In genomic region chr11:46594383-46594718, GRCh38 we compare ENCODE assay signal across 8 cellular contexts. TPM values are rescaled to one million over a fixed set of nuclear protein-coding genes. Genes with fewer than 3 reads are reported as not detected.
DNase-seq lines count a peak whose midpoint lies in the region; ATAC-seq and TF ChIP-seq lines count a peak whose summit lies in the region.

No MANE protein-coding gene starts in this region.

- H3K27ac ChIP-seq in heart left ventricle (peak overlapping the region; percentile 70 to 88 (median 82)), mesodermal cell (ENCODE audit: low read depth, low read length, severe bottlenecking) (peak overlapping the region; percentile 76), upper lobe of right lung (peak overlapping the region; percentile 85)

- H3K36me3 Mint-ChIP-seq in brain, result peaks cover 5% of the 10 kb centered on the region

- peaks cover 7% of the 10 kb centered on the region for H3K27me3 Mint-ChIP-seq in brain

- H3K4me3 ChIP-seq in heart left ventricle (peak overlapping the region; percentile 66 to 99 (median 91)), mesodermal cell (ENCODE audit: extremely low read depth, insufficient read depth, low read length, poor library complexity, severe bottlenecking) (peak overlapping the region; percentile 85), upper lobe of right lung (peak overlapping the region; percentile 97)

- TF ChIP-seq POLR2A in heart left ventricle (IDR thresholded peaks at IDR 0.05), result no peak

- DNase-seq in heart left ventricle (no peak), Right ventricle myocardium superior (no peak), upper lobe of right lung (no peak), GM19238 (ENCODE audit: insufficient read length, low spot score) (no peak), HK-2 (ENCODE audit: unreplicated experiment) (no peak)

- H3K4me3 Mint-ChIP-seq in brain, result peak overlapping the region; percentile 96 to 99 (median 99)

- ATAC-seq in heart left ventricle (no peak), Right ventricle myocardium superior (ENCODE audit: poor library complexity) (no peak), upper lobe of right lung (no peak), GM21528 (IDR thresholded peaks at IDR 0.05; ENCODE audit: low FRiP score, unreplicated experiment) (no peak)

- peak overlapping the region; percentile 97 to 99 (median 98) for H3K27ac Mint-ChIP-seq in brain

- WGBS in heart left ventricle, 4 donors, result 35 to 41% (median 41%) methylated on average over 3 of the region's 3 CpGs
- 63 to 78% methylated on average over 2 of the region's 3 CpGs for WGBS in mesodermal cell (ENCODE audit: insufficient coverage in 2 of 2), 2 experiments

- no peaks in the 10 kb centered on the region for H3K9me3 Mint-ChIP-seq in brain

- H3K4me1 ChIP-seq in heart left ventricle (peaks cover 0 to 46% (median 29%) of the 10 kb centered on the region in 12 donors), mesodermal cell (ENCODE audit: control insufficient read depth, insufficient read depth, low read length, poor library complexity, severe bottlenecking) (peaks cover 13% of the 10 kb centered on the region), upper lobe of right lung (peaks cover 33% of the 10 kb centered on the region)

- H3K27me3 ChIP-seq in heart left ventricle (no peaks in the 10 kb centered on the region), upper lobe of right lung (no peaks in the 10 kb centered on the region)

- intact Hi-C loops in heart left ventricle (cut with DNase I), result loop anchor here in 1 of 10 donors (2.0 kb wide), 1 partner anchor 22 kb away; the partner anchor contains the start of genes ATG13 and HARBI1
- intact Hi-C loops in Right ventricle myocardium superior (cut with DNase I), result no loop called here
- intact Hi-C loops in upper lobe of right lung (cut with DNase I), result no loop called here

- no peak for TF ChIP-seq CTCF in heart left ventricle (IDR thresholded peaks at IDR 0.05)
- no peak for TF ChIP-seq CTCF in brain (conservative IDR thresholded peaks at IDR 0.05)
- no peak for TF ChIP-seq CTCF in upper lobe of right lung (IDR thresholded peaks at IDR 0.05)

- H3K9me3 ChIP-seq in heart left ventricle (no peaks in the 10 kb centered on the region), mesodermal cell (ENCODE audit: control insufficient read depth, low read length) (no peaks in the 10 kb centered on the region), upper lobe of right lung (no peaks in the 10 kb centered on the region)

- H3K4me1 Mint-ChIP-seq in brain, result peaks cover 43% of the 10 kb centered on the region

- H3K36me3 ChIP-seq in heart left ventricle, result no peaks in the 10 kb centered on the region
- peaks cover 8% of the 10 kb centered on the region for H3K36me3 ChIP-seq in mesodermal cell (ENCODE audit: control insufficient read depth, insufficient read depth, low read length)
- H3K36me3 ChIP-seq in upper lobe of right lung, result no peaks in the 10 kb centered on the region

RNA-seq across cellular contexts. Expression of gene AMBRA1, which starts 0.5 kb away (rescaled TPM):
- total RNA-seq in heart left ventricle (10 to 100 TPM; 13.3 to 23.5 (median 16.7) TPM), Right ventricle myocardium superior (12.3 TPM), upper lobe of right lung (33.9 TPM)
- polyA plus RNA-seq in heart left ventricle (10 to 100 TPM in 1 of 2 donors, 1 to 10 TPM in 1; 5.6 to 11.0 TPM), brain (ENCODE audit: insufficient read depth, low read depth, low replicate concordance) (20.0 TPM)
- polyA plus RNA-seq in mesodermal cell (2013, experiment 1 of 2), result 20.1 TPM
- 18.3 TPM for polyA plus RNA-seq in mesodermal cell (2013, experiment 2 of 2)

RNA-seq across cellular contexts. Expression of gene HARBI1, which starts 22.7 kb away (rescaled TPM):
- total RNA-seq in heart left ventricle (1 to 10 TPM; 2.5 to 4.5 (median 3.5) TPM), Right ventricle myocardium superior (1.9 TPM), upper lobe of right lung (5.2 TPM)
- polyA plus RNA-seq in heart left ventricle (1 to 10 TPM; 2.1 to 3.8 TPM), brain (ENCODE audit: insufficient read depth, low read depth, low replicate concordance) (1.9 TPM)
- polyA plus RNA-seq in mesodermal cell (2013, experiment 1 of 2), result 4.1 TPM
- 2.8 TPM for polyA plus RNA-seq in mesodermal cell (2013, experiment 2 of 2)

RNA-seq across cellular contexts. Expression of gene ATG13, which starts 23.0 kb away (rescaled TPM):
- total RNA-seq in heart left ventricle (10 to 100 TPM; 38.8 to 74.8 (median 48.7) TPM), Right ventricle myocardium superior (37.4 TPM), upper lobe of right lung (61.1 TPM)
- polyA plus RNA-seq in heart left ventricle (10 to 100 TPM; 26.7 to 50.7 TPM), brain (ENCODE audit: insufficient read depth, low read depth, low replicate concordance) (82.0 TPM)
- polyA plus RNA-seq in mesodermal cell (2013, experiment 1 of 2), result 126 TPM
- polyA plus RNA-seq in mesodermal cell (2013, experiment 2 of 2), result 84.9 TPM
